1 cellular context compared by ENCODE assay signal in the genomic region with DNA sequence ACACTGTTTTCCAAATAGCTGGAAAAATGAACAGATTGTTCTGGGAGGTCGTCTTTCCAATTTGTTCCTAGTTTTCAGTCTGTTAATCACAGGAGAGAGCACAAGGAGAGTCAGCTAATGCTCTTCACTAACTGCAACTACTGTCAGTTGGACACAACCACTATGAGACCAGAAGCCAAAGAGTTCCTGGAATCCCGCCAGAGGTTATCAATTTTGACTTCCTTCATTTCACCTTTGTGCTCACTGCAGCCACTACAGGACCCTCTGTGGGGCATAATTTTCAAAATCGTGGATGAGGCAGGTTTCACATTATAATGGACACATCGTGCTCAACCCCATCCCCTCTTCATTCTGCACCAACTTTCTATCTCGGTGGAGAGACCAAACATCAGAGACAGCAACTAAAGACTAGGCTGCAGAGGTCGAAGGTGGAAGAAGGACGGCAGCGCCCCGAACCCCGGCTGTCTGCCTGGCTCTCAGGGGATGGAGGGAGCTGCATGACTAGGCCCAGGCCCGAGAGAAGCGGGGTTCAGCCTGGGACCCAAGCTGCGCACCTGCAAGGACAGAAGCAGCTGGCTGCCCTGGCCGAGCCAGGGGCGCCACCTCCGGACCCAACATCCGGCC.
TF ChIP-seq lines count a peak whose summit lies in the region.

No MANE protein-coding gene starts in this region.

TF ChIP-seq in endothelial cell of umbilical vein, 7 proteins besides CTCF, POLR2A, EP300 and RAD21 (continued from another document):
- TF ChIP-seq, protein P1, sequence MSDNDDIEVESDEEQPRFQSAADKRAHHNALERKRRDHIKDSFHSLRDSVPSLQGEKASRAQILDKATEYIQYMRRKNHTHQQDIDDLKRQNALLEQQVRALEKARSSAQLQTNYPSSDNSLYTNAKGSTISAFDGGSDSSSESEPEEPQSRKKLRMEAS (IDR thresholded peaks at IDR 0.05; ENCODE audit: insufficient read depth, insufficient read length): no peak
- TF ChIP-seq FOS (IDR thresholded peaks at IDR 0.05; ENCODE audit: borderline replicate concordance, insufficient read depth, low read length) (no peak), EZH2 (IDR thresholded peaks at IDR 0.05; ENCODE audit: borderline replicate concordance, low read depth, low read length, severe bottlenecking) (no peak), MYC (IDR thresholded peaks at IDR 0.05; ENCODE audit: low read depth, low read length) (no peak)
